ENCODE assay signal across 17 cellular contexts in the genomic region with DNA sequence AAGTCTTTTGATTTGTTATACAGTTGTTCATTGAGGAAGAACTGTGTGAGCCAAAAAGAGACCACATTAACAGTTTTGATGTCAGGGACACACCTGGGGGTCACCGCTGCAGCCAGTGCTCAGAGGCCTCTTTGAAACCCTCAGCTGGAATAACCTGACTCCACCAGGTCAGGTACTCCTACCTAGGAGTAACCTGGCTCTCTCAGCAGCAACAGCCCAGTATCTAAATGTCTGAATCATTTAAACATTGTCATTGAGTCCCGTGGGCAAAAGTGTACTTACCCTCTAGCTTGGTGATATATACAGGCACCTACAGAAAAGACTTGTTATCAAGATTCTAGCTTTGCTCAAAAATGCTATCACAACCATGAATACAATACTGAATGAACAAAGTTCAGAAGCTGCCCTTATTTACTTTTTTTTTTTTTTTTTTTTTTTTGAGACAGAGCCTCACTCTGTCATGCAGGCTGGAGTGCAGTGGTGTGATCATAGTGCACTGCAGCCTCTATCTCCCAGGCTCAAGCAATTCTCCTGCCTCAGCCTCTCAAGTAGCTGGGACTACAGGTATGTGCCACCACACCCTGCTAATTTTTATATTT.
DNase-seq lines count a peak whose midpoint lies in the region; ATAC-seq and TF ChIP-seq lines count a peak whose summit lies in the region.
"Had no signal": no experiment of that assay in that cellular context is flagged by ENCODE, and none has a peak within 500 bp of the region (broad histone marks: within the 10 kb centered on the region; RNA-seq: fewer than 3 reads in every experiment).

No MANE protein-coding gene starts in this region.

- H3K4me1 ChIP-seq in cardiac muscle cell (ENCODE audit: low read depth) (peaks cover 25% of the 10 kb centered on the region), left ventricle myocardium inferior (peaks cover 24% of the 10 kb centered on the region), hepatocyte (ENCODE audit: insufficient read depth) (peaks cover 7% of the 10 kb centered on the region), right lobe of liver (peaks cover 0 to 7% (median 3%) of the 10 kb centered on the region in 4 donors), stomach (no peaks in the 10 kb centered on the region), Peyer's patch (no peaks in the 10 kb centered on the region), esophagus muscularis mucosa (peaks cover 0 to 7% (median 0%) of the 10 kb centered on the region in 4 donors)

- TF ChIP-seq POLR2A in right lobe of liver (IDR thresholded peaks at IDR 0.05) (no peak), stomach (IDR thresholded peaks at IDR 0.05) (no peak), Peyer's patch (IDR thresholded peaks at IDR 0.05) (no peak), esophagus muscularis mucosa (IDR thresholded peaks at IDR 0.05; ENCODE audit: low read depth) (no peak)

- ATAC-seq in right lobe of liver, result peak; percentile 40 to 66 (median 52)
- ATAC-seq in activated T-cell treated with anti-CD3 and anti-CD28 coated beads, Interleukin-2, amount 50 U/mL, for 72 hours (replicated peaks in 1 of 2), result no peak
- ATAC-seq: CD8-positive, alpha-beta T cell had no signal

- 67% methylated on average over 2 of the region's 2 CpGs for WGBS in hepatocyte (ENCODE audit: low lambda C conversion rate, missing lambda C conversion rate)
- 53% methylated on average over 2 of the region's 2 CpGs for WGBS in right lobe of liver (ENCODE audit: insufficient coverage, low coverage, low lambda C conversion rate, missing lambda C conversion rate)
- 55 to 74% (median 66%) methylated on average over 2 of the region's 2 CpGs for WGBS in stomach, 5 donors
- 94% methylated on average over 2 of the region's 2 CpGs for WGBS in esophagus muscularis mucosa

- TF ChIP-seq EP300 in stomach (IDR thresholded peaks at IDR 0.05) (no peak), esophagus muscularis mucosa (IDR thresholded peaks at IDR 0.05) (no peak)

- no peak overlapping the region for H3K4me3 Mint-ChIP-seq in activated T-cell treated with anti-CD3 and anti-CD28 coated beads, Interleukin-2, amount 50 U/mL, for 72 hours
- H3K4me3 Mint-ChIP-seq: CD14-positive monocyte; CD8-positive, alpha-beta T cell; H9; IgD-negative memory B cell had no signal

- H3K27me3 ChIP-seq in cardiac muscle cell (no peaks in the 10 kb centered on the region), left ventricle myocardium inferior (ENCODE audit: low read depth) (no peaks in the 10 kb centered on the region), hepatocyte (no peaks in the 10 kb centered on the region), right lobe of liver (no peaks in the 10 kb centered on the region), stomach (no peaks in the 10 kb centered on the region), Peyer's patch (no peaks in the 10 kb centered on the region), esophagus muscularis mucosa (no peaks in the 10 kb centered on the region)

- intact Hi-C loops in left ventricle myocardium inferior (cut with micrococcal nuclease) (no loop called here), right lobe of liver (cut with DNase I) (no loop called here), stomach (cut with DNase I; ENCODE audit: low total_unique reads) (no loop called here), esophagus muscularis mucosa (cut with DNase I) (no loop called here)

- H3K79me2 ChIP-seq in hepatocyte, result no peaks in the 10 kb centered on the region

- no peaks in the 10 kb centered on the region for H3K36me3 Mint-ChIP-seq in activated T-cell treated with anti-CD3 and anti-CD28 coated beads, Interleukin-2, amount 50 U/mL, for 72 hours (ENCODE audit: insufficient read depth in 2 of 2)
- H3K36me3 Mint-ChIP-seq: CD14-positive monocyte; CD8-positive, alpha-beta T cell had no signal

- no peak for DNase-seq in cardiac muscle cell (ENCODE audit: low read depth in 1 of 2, low spot score in 1 of 2)
- no peak for DNase-seq in left ventricle myocardium inferior
- peak; percentile 19 for DNase-seq in hepatocyte (ENCODE audit: low spot score)
- DNase-seq in right lobe of liver, result no peak
- no peak for DNase-seq in stomach
- no peak for DNase-seq in activated T-cell treated with anti-CD3 and anti-CD28 coated beads, Interleukin-2, amount 50 U/mL, for 72 hours
- no peak for DNase-seq in Peyer's patch
- no peak for DNase-seq in esophagus muscularis mucosa (ENCODE audit: extremely low spot score)
- DNase-seq: CD8-positive, alpha-beta T cell; COR-L47; DMS53; GM23248; H9 had no signal

- peak overlapping the region; percentile 42 for H3K27ac ChIP-seq in cardiac muscle cell
- no peak overlapping the region for H3K27ac ChIP-seq in left ventricle myocardium inferior (replicated peaks)
- peak overlapping the region; percentile 44 for H3K27ac ChIP-seq in hepatocyte
- H3K27ac ChIP-seq in right lobe of liver, result no peak overlapping the region
- no peak overlapping the region for H3K27ac ChIP-seq in stomach
- H3K27ac ChIP-seq in Peyer's patch, result no peak overlapping the region
- no peak overlapping the region for H3K27ac ChIP-seq in esophagus muscularis mucosa (replicated peaks in 1 of 4)
- H3K27ac ChIP-seq: 22Rv1, GM23248, HL-60 had no signal

- no peaks in the 10 kb centered on the region for H3K36me3 ChIP-seq in cardiac muscle cell
- no peaks in the 10 kb centered on the region for H3K36me3 ChIP-seq in left ventricle myocardium inferior
- H3K36me3 ChIP-seq in hepatocyte (replicated peaks; ENCODE audit: insufficient read depth, low read depth), result no peaks in the 10 kb centered on the region
- H3K36me3 ChIP-seq in right lobe of liver, result no peaks in the 10 kb centered on the region
- H3K36me3 ChIP-seq in stomach, result no peaks in the 10 kb centered on the region
- no peaks in the 10 kb centered on the region for H3K36me3 ChIP-seq in Peyer's patch
- H3K36me3 ChIP-seq in esophagus muscularis mucosa, result no peaks in the 10 kb centered on the region

- TF ChIP-seq CTCF in cardiac muscle cell (IDR thresholded peaks at IDR 0.05; ENCODE audit: low read depth, low read length) (no peak), left ventricle myocardium inferior (IDR thresholded peaks at IDR 0.05; ENCODE audit: borderline replicate concordance) (no peak), hepatocyte (IDR thresholded peaks at IDR 0.05; ENCODE audit: poor library complexity) (no peak), right lobe of liver (IDR thresholded peaks at IDR 0.05) (no peak), stomach (IDR thresholded peaks at IDR 0.05) (no peak), Peyer's patch (IDR thresholded peaks at IDR 0.05) (no peak), esophagus muscularis mucosa (IDR thresholded peaks at IDR 0.05) (no peak)

- no peak overlapping the region for H3K27ac Mint-ChIP-seq in activated T-cell treated with anti-CD3 and anti-CD28 coated beads, Interleukin-2, amount 50 U/mL, for 72 hours
- H3K27ac Mint-ChIP-seq: CD14-positive monocyte; CD8-positive, alpha-beta T cell; IgD-negative memory B cell had no signal

- no peak overlapping the region for H3K4me2 ChIP-seq in hepatocyte

- no peaks in the 10 kb centered on the region for H3K27me3 Mint-ChIP-seq in activated T-cell treated with anti-CD3 and anti-CD28 coated beads, Interleukin-2, amount 50 U/mL, for 72 hours (ENCODE audit: low read depth)

- H3K4me1 Mint-ChIP-seq in activated T-cell treated with anti-CD3 and anti-CD28 coated beads, Interleukin-2, amount 50 U/mL, for 72 hours (ENCODE audit: low read depth), result no peaks in the 10 kb centered on the region
- H3K4me1 Mint-ChIP-seq: CD14-positive monocyte had no signal

- H3K9me3 ChIP-seq in cardiac muscle cell (ENCODE audit: low read depth) (no peaks in the 10 kb centered on the region), left ventricle myocardium inferior (replicated peaks) (peaks cover 2% of the 10 kb centered on the region), hepatocyte (ENCODE audit: low read depth) (no peaks in the 10 kb centered on the region), right lobe of liver (no peaks in the 10 kb centered on the region), stomach (no peaks in the 10 kb centered on the region), Peyer's patch (no peaks in the 10 kb centered on the region), esophagus muscularis mucosa (no peaks in the 10 kb centered on the region)

- no peaks in the 10 kb centered on the region for H3K9me2 ChIP-seq in hepatocyte (replicated peaks; ENCODE audit: insufficient read depth)

- no peaks in the 10 kb centered on the region for H4K20me1 ChIP-seq in hepatocyte (ENCODE audit: insufficient read depth, poor library complexity, severe bottlenecking)

- no peak overlapping the region for H3K4me3 ChIP-seq in cardiac muscle cell
- no peak overlapping the region for H3K4me3 ChIP-seq in left ventricle myocardium inferior
- no peak overlapping the region for H3K4me3 ChIP-seq in hepatocyte
- H3K4me3 ChIP-seq in right lobe of liver, result no peak overlapping the region
- no peak overlapping the region for H3K4me3 ChIP-seq in stomach
- no peak overlapping the region for H3K4me3 ChIP-seq in Peyer's patch
- no peak overlapping the region for H3K4me3 ChIP-seq in esophagus muscularis mucosa
- H3K4me3 ChIP-seq: GM23248 had no signal

- H2AFZ ChIP-seq in hepatocyte, result no peak overlapping the region
- H2AFZ ChIP-seq: GM23248 had no signal

- peaks cover 2 to 3% of the 10 kb centered on the region in 2 donors for H3K9me3 Mint-ChIP-seq in activated T-cell treated with anti-CD3 and anti-CD28 coated beads, Interleukin-2, amount 50 U/mL, for 72 hours
- H3K9me3 Mint-ChIP-seq: CD8-positive, alpha-beta T cell; H9 had no signal

Comparison
In these comparisons a context has a peak if more than half of its experiments do, and no peak if none do; other contexts are left out.
1. H3K27ac ChIP-seq: peak in cardiac muscle cell (single experiment) and hepatocyte (single experiment); none in left ventricle myocardium inferior (single experiment), right lobe of liver (0 of 3), stomach (0 of 5), Peyer's patch (0 of 4) and esophagus muscularis mucosa (0 of 4).
2. ATAC-seq: peak in right lobe of liver (4 of 4); none in activated T-cell treated with anti-CD3 and anti-CD28 coated beads, Interleukin-2, amount 50 U/mL, for 72 hours (0 of 2).